23 cellular contexts compared by ENCODE assay signal in genomic region chr3:15977598-15978232, GRCh38.
"Had no signal": no experiment of that assay in that cellular context is flagged by ENCODE, and none has a peak within 500 bp of the region (broad histone marks: within the 10 kb centered on the region; RNA-seq: fewer than 3 reads in every experiment).

No MANE protein-coding gene starts in this region.

- H3K36me3 ChIP-seq: gastrocnemius medialis, left ventricle myocardium inferior, neural progenitor cell, spleen, tibial nerve had no signal

- H3K9me3 ChIP-seq: gastrocnemius medialis, left ventricle myocardium inferior had no signal

- H3K27me3 Mint-ChIP-seq: activated naive CD8-positive, alpha-beta T cell had no signal

- H3K36me3 Mint-ChIP-seq: activated naive CD8-positive, alpha-beta T cell; natural killer cell; neural progenitor cell had no signal

- H3K27ac Mint-ChIP-seq: activated naive CD8-positive, alpha-beta T cell; activated T-cell treated with anti-CD3 and anti-CD28 coated beads, Interleukin-2, amount 50 U/mL, for 72 hours; natural killer cell; neural progenitor cell had no signal

- H3K9me3 Mint-ChIP-seq: activated T-cell treated with anti-CD3 and anti-CD28 coated beads, Interleukin-2, amount 50 U/mL, for 72 hours; natural killer cell had no signal

- H2AFZ ChIP-seq: neural progenitor cell had no signal

- H3K4me3 ChIP-seq: gastrocnemius medialis, left ventricle myocardium inferior, lung, neural progenitor cell, spleen, tibial nerve had no signal

- H3K4me1 ChIP-seq: left ventricle myocardium inferior, spleen, tibial nerve had no signal

- H3K27me3 ChIP-seq: gastrocnemius medialis, neural progenitor cell, spleen, tibial nerve had no signal

- H3K27ac ChIP-seq: epithelial cell of prostate, left ventricle myocardium inferior, neural progenitor cell, spleen, tibial nerve had no signal

- DNase-seq: activated CD4-positive, alpha-beta T cell treated with anti-CD3 and anti-CD28 coated beads for 4 hours; activated CD4-positive, alpha-beta T cell treated with anti-CD3 and anti-CD28 coated beads, Interleukin-2, amount 50 U/mL, for 4 hours; activated naive CD4-positive, alpha-beta T cell treated with Interleukin-2 at 50 U/mL for 16 hours; activated T-cell treated with anti-CD3 and anti-CD28 coated beads for 4 hours; activated T-cell treated with anti-CD3 and anti-CD28 coated beads, Interleukin-2, amount 50 U/mL, for 72 hours; anterior cingulate cortex; dermis blood vessel endothelial cell; effector CD4-positive, alpha-beta T cell; gastrocnemius medialis; glutamatergic neuron; islet precursor cell; left ventricle myocardium inferior; mesendoderm; natural killer cell; occipital lobe; right cardiac atrium; spleen; stimulated activated naive CD4-positive, alpha-beta T cell treated with Interleukin-2 at 50 U/mL for 16 hours had no signal

- H3K4me3 Mint-ChIP-seq: activated naive CD8-positive, alpha-beta T cell; activated T-cell treated with anti-CD3 and anti-CD28 coated beads, Interleukin-2, amount 50 U/mL, for 72 hours; natural killer cell; neural progenitor cell had no signal

- H3K4me1 Mint-ChIP-seq: natural killer cell had no signal

- ATAC-seq: activated T-cell treated with anti-CD3 and anti-CD28 coated beads, Interleukin-2, amount 50 U/mL, for 72 hours; gastrocnemius medialis; natural killer cell; right cardiac atrium had no signal
